28 cellular contexts compared by ENCODE assay signal in genomic region chr3:43094851-43095250, GRCh38. TPM values are rescaled to one million over a fixed set of nuclear protein-coding genes. Genes with fewer than 3 reads are reported as not detected.
DNase-seq lines count a peak whose midpoint lies in the region; ATAC-seq, FAIRE-seq and TF ChIP-seq lines count a peak whose summit lies in the region.
"Had no signal": no experiment of that assay in that cellular context is flagged by ENCODE, and none has a peak within 500 bp of the region (broad histone marks: within the 10 kb centered on the region; RNA-seq: fewer than 3 reads in every experiment).

No MANE protein-coding gene starts in this region.

- H3K9me3 ChIP-seq in neuronal stem cell (replicated peaks in 1 of 2; ENCODE audit: control insufficient read depth in 2 of 2, insufficient read depth in 1 of 2, low read depth in 1 of 2, low read length in 2 of 2): no peaks in the 10 kb centered on the region
- H3K9me3 ChIP-seq: ovary had no signal

- H4K91ac ChIP-seq in neuronal stem cell (ENCODE audit: low read depth, low read length, poor library complexity): no peak overlapping the region

- no peak overlapping the region for H4K8ac ChIP-seq in neuronal stem cell (ENCODE audit: low read depth, low read length)

- ATAC-seq in GM19397 (IDR thresholded peaks at IDR 0.05; ENCODE audit: unreplicated experiment): no peak
- ATAC-seq in Right ventricle myocardium superior (ENCODE audit: poor library complexity): no peak
- ATAC-seq: activated CD4-positive, CD25-positive, alpha-beta regulatory T cell treated with anti-CD3 and anti-CD28 coated beads, Interleukin-2, amount 50 U/mL, for 24 hours; left ventricle myocardium superior; naive thymus-derived CD8-positive, alpha-beta T cell; stimulated activated naive B cell treated with anti-CD40 and anti-IgM and Interleukin-4, amounts not matched to agents 10 μg/mL and 1 μg/mL and 100 μg/mL, for 72 hours had no signal

- H3K9ac ChIP-seq in neuronal stem cell (ENCODE audit: low read depth, low read length, poor library complexity): no peak overlapping the region

- no peak overlapping the region for H2AFZ ChIP-seq in neuronal stem cell (ENCODE audit: low read length)

- no peak overlapping the region for H3K27ac ChIP-seq in neuronal stem cell (replicated peaks; ENCODE audit: low read length)
- H3K27ac ChIP-seq: RWPE1 had no signal

- no peak overlapping the region for H3K14ac ChIP-seq in neuronal stem cell (ENCODE audit: low read length)

- no peak for TF ChIP-seq CTCF in bronchial epithelial cell (IDR thresholded peaks at IDR 0.05; ENCODE audit: insufficient read depth, low read length, severe bottlenecking)

- H3K4ac ChIP-seq in neuronal stem cell (ENCODE audit: low read length): no peak overlapping the region

- H2BK15ac ChIP-seq in neuronal stem cell (ENCODE audit: low read length): no peak overlapping the region

- H3K4me3 ChIP-seq in bronchial epithelial cell (ENCODE audit: low read depth, low read length) (no peak overlapping the region), neuronal stem cell (ENCODE audit: low read length in 2 of 2) (no peak overlapping the region)
- H3K4me3 ChIP-seq: ovary had no signal

- H3K4me1 ChIP-seq in neuronal stem cell (ENCODE audit: control insufficient read depth in 2 of 2, insufficient read depth in 1 of 2, low read depth in 1 of 2, low read length in 2 of 2): peaks cover 0 to 16% of the 10 kb centered on the region in 2 donors

- peak; percentile 69 for DNase-seq in D341Med (ENCODE audit: low spot score)
- peak in 2 of 3 experiments; percentile 14 to 48 for DNase-seq in NCI-H1417 (lab: John Stamatoyannopoulos, UW)
- no peak for DNase-seq in bronchial epithelial cell (ENCODE audit: low read depth)
- DNase-seq in neuronal stem cell (ENCODE audit: low spot score): no peak
- DNase-seq in DMS79 (lab: John Stamatoyannopoulos, UW): no peak
- DNase-seq in Right ventricle myocardium superior: no peak
- DNase-seq: activated CD4-positive, alpha-beta memory T cell treated with anti-CD3 and anti-CD28 coated beads for 36 hours; activated CD8-positive, alpha-beta memory T cell treated with anti-CD3 and anti-CD28 coated beads, Interleukin-2, amount 50 U/mL, for 4 hours; activated naive CD4-positive, alpha-beta T cell treated with Interleukin-2 at 50 U/mL for 16 hours; AML-193; Calu3; CD4-positive, CD25-positive, alpha-beta regulatory T cell; cerebellar nuclear complex; foreskin melanocyte; KBM-7; kidney; left ventricle myocardium superior; naive thymus-derived CD8-positive, alpha-beta T cell; NCI-H1105 treated with DMSO at 0.1 percent for 48 hours; NCI-H2081 treated with DMSO at 0.1 percent for 48 hours; NCI-H446 treated with DMSO at 0.1 percent for 48 hours; OCI-M1; ovary; stimulated activated naive B cell treated with anti-CD40 and anti-IgM and Interleukin-4, amounts not matched to agents 10 μg/mL and 1 μg/mL and 100 μg/mL, for 72 hours had no signal

- H3K4me2 ChIP-seq in neuronal stem cell (ENCODE audit: insufficient read depth, low read length, poor library complexity, severe bottlenecking): no peak overlapping the region

- no peak overlapping the region for H3K23ac ChIP-seq in neuronal stem cell (ENCODE audit: low read depth, low read length, poor library complexity)

- no peak overlapping the region for H2BK120ac ChIP-seq in neuronal stem cell (ENCODE audit: low read depth, low read length)

- H3K36me3 ChIP-seq in bronchial epithelial cell (ENCODE audit: control insufficient read depth, insufficient read depth, low read length) (no peaks in the 10 kb centered on the region), neuronal stem cell (replicated peaks in 1 of 2; ENCODE audit: control insufficient read depth in 2 of 2, insufficient read depth in 2 of 2, low read length in 2 of 2) (no peaks in the 10 kb centered on the region)
- H3K36me3 ChIP-seq: ovary had no signal

- H3K18ac ChIP-seq in neuronal stem cell (ENCODE audit: low read length): peak overlapping the region; percentile 8

- no peaks in the 10 kb centered on the region for H3K79me1 ChIP-seq in neuronal stem cell (ENCODE audit: low read depth, low read length)

- no peak overlapping the region for H2AK5ac ChIP-seq in neuronal stem cell (ENCODE audit: low read depth, low read length)

- no peak overlapping the region for H2BK5ac ChIP-seq in neuronal stem cell (ENCODE audit: low read length)

- intact Hi-C loops in Right ventricle myocardium superior (cut with DNase I): no loop called here

- FAIRE-seq in bronchial epithelial cell (lab: Jason Lieb, UNC): peak; percentile 28
- FAIRE-seq: H1, kidney had no signal

- no CpG with 5 or more reads among the region's 4 CpGs for WGBS in neuronal stem cell (ENCODE audit: extremely low coverage in 2 of 2, insufficient read length in 2 of 2, insufficient replicate concordance in 1 of 2), 2 donors

- H2BK12ac ChIP-seq in neuronal stem cell (ENCODE audit: low read length): no peak overlapping the region

- H3K27me3 ChIP-seq in bronchial epithelial cell (ENCODE audit: control insufficient read depth, insufficient read depth, low read length) (no peaks in the 10 kb centered on the region), neuronal stem cell (ENCODE audit: control insufficient read depth in 3 of 3, insufficient read depth in 3 of 3, low read depth in 1 of 3, low read length in 3 of 3) (no peaks in the 10 kb centered on the region)
- H3K27me3 ChIP-seq: ovary had no signal

RNA-seq across cellular contexts. Expression of gene POMGNT2, which starts 11.0 kb away (rescaled TPM):
- total RNA-seq in bronchial epithelial cell: 8.2 TPM in 2 replicates
- 21.8 TPM for polyA plus RNA-seq in neuronal stem cell (2013, experiment 1 of 2)
- polyA plus RNA-seq in neuronal stem cell (2013, experiment 2 of 2): 21.6 TPM
- total RNA-seq in Right ventricle myocardium superior: 20.2 TPM

Comparison
In these comparisons a context has a peak if more than half of its experiments do, and no peak if none do; other contexts are left out.
1. DNase-seq: peak in D341Med (single experiment) and NCI-H1417 (2 of 3); none in bronchial epithelial cell (single experiment), neuronal stem cell (single experiment), DMS79 (single experiment) and Right ventricle myocardium superior (single experiment).